ENCODE assay signal across 8 cellular contexts in genomic region chr2:45729753-45730512, GRCh38.
A peak's percentile ranks its signal among the peaks of the same experiment; 100 is the strongest.
DNase-seq lines count a peak whose midpoint lies in the region; ATAC-seq, FAIRE-seq and TF ChIP-seq lines count a peak whose summit lies in the region.

No MANE protein-coding gene starts in this region.

- peaks cover 2% of the 10 kb centered on the region for H3K36me3 Mint-ChIP-seq in IgD-negative memory B cell

- H3K9me3 Mint-ChIP-seq in IgD-negative memory B cell: no peaks in the 10 kb centered on the region

- DNase-seq in GM13977 (ENCODE audit: low spot score) (peak; percentile 52), cardiac fibroblast (ENCODE audit: low read depth in 2 of 2) (peak in 1 of 2 donors; percentile 22), small intestine (peak; percentile 22), NCI-H345 treated with DMSO at 0.1 percent for 48 hours (lab: John Stamatoyannopoulos, UW; ENCODE audit: unreplicated experiment) (no peak), COR-L47 (lab: John Stamatoyannopoulos, UW) (no peak)
- DNase-seq in stimulated activated CD4-positive, alpha-beta T cell treated with anti-CD3 and anti-CD28 coated beads, Interleukin-1b, Interleukin-23, amount 100 ng/mL, for 48 hours: no peak

- H3K4me1 Mint-ChIP-seq in IgD-negative memory B cell: peaks cover 32 to 62% (median 36%) of the 10 kb centered on the region in 3 donors

- H3K9me3 ChIP-seq in small intestine (ENCODE audit: control insufficient read depth, low read depth): no peaks in the 10 kb centered on the region

- H3K27me3 Mint-ChIP-seq in IgD-negative memory B cell: no peaks in the 10 kb centered on the region

- in situ Hi-C loops in GM13977 (cut with MboI; ENCODE audit: low pct_unique_long_range_greater_than_20kb, low sequenced_read_pairs, unreplicated experiment): no loop called here

- WGBS in small intestine, 3 donors: 86 to 93% (median 88%) methylated on average over 8 of the region's 8 CpGs

- H3K4me3 Mint-ChIP-seq in IgD-negative memory B cell: peak overlapping the region; percentile 22 to 71 (median 60)

- H3K4me3 ChIP-seq in cardiac fibroblast (replicated peaks in 1 of 2; ENCODE audit: low read depth in 2 of 2, low read length in 2 of 2) (no peak overlapping the region), small intestine (ENCODE audit: low read depth in 1 of 2, low read length in 2 of 2) (no peak overlapping the region)

- no peaks in the 10 kb centered on the region for H3K4me1 ChIP-seq in small intestine (ENCODE audit: control insufficient read depth in 2 of 2, insufficient read depth in 1 of 2, low read depth in 1 of 2, low read length in 1 of 2)

- TF ChIP-seq CTCF in GM13977 (IDR thresholded peaks at IDR 0.05; ENCODE audit: extremely low read depth, insufficient read depth, missing control alignments): peak; percentile 54
- peak; percentile 47 for TF ChIP-seq CTCF in cardiac fibroblast (IDR thresholded peaks at IDR 0.05; ENCODE audit: low read depth, low read length)

- peak overlapping the region; percentile 79 to 98 (median 97) for H3K27ac Mint-ChIP-seq in IgD-negative memory B cell

- no peaks in the 10 kb centered on the region for H3K27me3 ChIP-seq in small intestine (ENCODE audit: control insufficient read depth in 2 of 2, insufficient read depth in 2 of 2, low read length in 2 of 2)

- no peak for FAIRE-seq in small intestine (lab: Jason Lieb, UNC)

- peak; percentile 49 for ATAC-seq in GM21737 (IDR thresholded peaks at IDR 0.05; ENCODE audit: unreplicated experiment)

- H3K27ac ChIP-seq in small intestine (ENCODE audit: low read depth in 1 of 2, low read length in 1 of 2): no peak overlapping the region

- H3K36me3 ChIP-seq in small intestine (ENCODE audit: control insufficient read depth in 2 of 2, insufficient read depth in 2 of 2, low read length in 2 of 2): no peaks in the 10 kb centered on the region

Comparison
In these comparisons a context has a peak if more than half of its experiments do, and no peak if none do; other contexts are left out.
1. DNase-seq: peak in GM13977 (single experiment) and small intestine (single experiment); none in NCI-H345 treated with DMSO at 0.1 percent for 48 hours (single experiment), COR-L47 (single experiment) and stimulated activated CD4-positive, alpha-beta T cell treated with anti-CD3 and anti-CD28 coated beads, Interleukin-1b, Interleukin-23, amount 100 ng/mL, for 48 hours (single experiment).